In genomic region chr13:75978815-75979214, GRCh38 we compare ENCODE assay signal across 26 cellular contexts.
"Had no signal": no experiment of that assay in that cellular context is flagged by ENCODE, and none has a peak within 500 bp of the region (broad histone marks: within the 10 kb centered on the region; RNA-seq: fewer than 3 reads in every experiment).

No MANE protein-coding gene starts in this region.

- H3K4me3 Mint-ChIP-seq: memory B cell; naive thymus-derived CD8-positive, alpha-beta T cell; nephron; neural crest cell; stimulated activated effector memory CD8-positive, alpha-beta T cell treated with anti-CD3 and anti-CD28 coated beads, Interleukin-12 subunit alpha, Interleukin-12 subunit beta, amount 100 ng/mL, for 72 hours; stimulated activated naive CD8-positive, alpha-beta T cell treated with anti-CD3 and anti-CD28 coated beads, Interleukin-15, Interleukin-2, amounts not matched to agents 100 ng/mL and 50 ng/mL, for 24 hours had no signal

- H3K27ac ChIP-seq: left ventricle myocardium inferior, pancreas, prostate gland, skin epidermis, spleen, suprapubic skin, thoracic aorta, tibial artery, upper lobe of right lung had no signal

- H3K36me3 ChIP-seq: left ventricle myocardium inferior, pancreas, prostate gland, spleen, suprapubic skin, thoracic aorta, tibial artery, upper lobe of right lung had no signal

- H3K27me3 ChIP-seq: pancreas, spleen, suprapubic skin, tibial artery, upper lobe of right lung had no signal

- ATAC-seq: naive thymus-derived CD8-positive, alpha-beta T cell; pancreas; right cardiac atrium; sciatic nerve; stimulated activated effector memory CD8-positive, alpha-beta T cell treated with anti-CD3 and anti-CD28 coated beads, Interleukin-12 subunit alpha, Interleukin-12 subunit beta, amount 100 ng/mL, for 72 hours; upper lobe of right lung had no signal

- H3K4me3 ChIP-seq: left ventricle myocardium inferior, lung, pancreas, prostate gland, skin epidermis, spleen, suprapubic skin, thoracic aorta, tibial artery, upper lobe of right lung had no signal

- H3K9me3 ChIP-seq: left ventricle myocardium inferior, pancreas, prostate gland, spleen, suprapubic skin, thoracic aorta, tibial artery, upper lobe of right lung had no signal

- H3K4me1 ChIP-seq: pancreas, prostate gland, spleen, suprapubic skin, tibial artery, upper lobe of right lung had no signal

- DNase-seq: islet precursor cell; left ventricle myocardium inferior; naive thymus-derived CD8-positive, alpha-beta T cell; nucleus accumbens; pancreas; posterior cingulate gyrus; retina; right cardiac atrium; spleen; stimulated activated CD4-positive, alpha-beta T cell treated with anti-CD3 and anti-CD28 coated beads, Interleukin-4, amount 100 ng/mL, for 24 hours; stimulated activated naive CD4-positive, alpha-beta T cell; tibial artery; trophoblast cell; upper lobe of right lung had no signal

- H3K27ac Mint-ChIP-seq: memory B cell; naive thymus-derived CD8-positive, alpha-beta T cell; nephron; stimulated activated effector memory CD8-positive, alpha-beta T cell treated with anti-CD3 and anti-CD28 coated beads, Interleukin-12 subunit alpha, Interleukin-12 subunit beta, amount 100 ng/mL, for 72 hours; stimulated activated naive CD8-positive, alpha-beta T cell treated with anti-CD3 and anti-CD28 coated beads, Interleukin-15, Interleukin-2, amounts not matched to agents 100 ng/mL and 50 ng/mL, for 24 hours had no signal

- H3K4me1 Mint-ChIP-seq: memory B cell; naive thymus-derived CD8-positive, alpha-beta T cell; nephron; neural crest cell; stimulated activated effector memory CD8-positive, alpha-beta T cell treated with anti-CD3 and anti-CD28 coated beads, Interleukin-12 subunit alpha, Interleukin-12 subunit beta, amount 100 ng/mL, for 72 hours had no signal

- H3K9me3 Mint-ChIP-seq: memory B cell; naive thymus-derived CD8-positive, alpha-beta T cell; nephron; neural crest cell; stimulated activated effector memory CD8-positive, alpha-beta T cell treated with anti-CD3 and anti-CD28 coated beads, Interleukin-12 subunit alpha, Interleukin-12 subunit beta, amount 100 ng/mL, for 72 hours; stimulated activated naive CD8-positive, alpha-beta T cell treated with anti-CD3 and anti-CD28 coated beads, Interleukin-15, Interleukin-2, amounts not matched to agents 100 ng/mL and 50 ng/mL, for 24 hours had no signal

- H3K36me3 Mint-ChIP-seq: memory B cell; naive thymus-derived CD8-positive, alpha-beta T cell; stimulated activated effector memory CD8-positive, alpha-beta T cell treated with anti-CD3 and anti-CD28 coated beads, Interleukin-12 subunit alpha, Interleukin-12 subunit beta, amount 100 ng/mL, for 72 hours had no signal

- H3K27me3 Mint-ChIP-seq: memory B cell; naive thymus-derived CD8-positive, alpha-beta T cell; stimulated activated naive CD8-positive, alpha-beta T cell treated with anti-CD3 and anti-CD28 coated beads, Interleukin-15, Interleukin-2, amounts not matched to agents 100 ng/mL and 50 ng/mL, for 24 hours had no signal

- FAIRE-seq: urothelium cell line had no signal
